ENCODE assay signal across 12 cellular contexts in genomic region chr1:243268284-243268653, GRCh38. TPM values are rescaled to one million over a fixed set of nuclear protein-coding genes. Genes with fewer than 3 reads are reported as not detected.
DNase-seq lines count a peak whose midpoint lies in the region; ATAC-seq and TF ChIP-seq lines count a peak whose summit lies in the region.
"Had no signal": no experiment of that assay in that cellular context is flagged by ENCODE, and none has a peak within 500 bp of the region (broad histone marks: within the 10 kb centered on the region; RNA-seq: fewer than 3 reads in every experiment).

No MANE protein-coding gene starts in this region.

- H3K9me3 ChIP-seq in PC-3 (ENCODE audit: low read length): no peaks in the 10 kb centered on the region
- no peaks in the 10 kb centered on the region for H3K9me3 ChIP-seq in neutrophil
- H3K9me3 ChIP-seq: suprapubic skin had no signal

- H3K36me3 ChIP-seq in PC-3 (ENCODE audit: low read depth, low read length): peaks cover 11% of the 10 kb centered on the region
- no peaks in the 10 kb centered on the region for H3K36me3 ChIP-seq in neutrophil

- peak; percentile 88 for ATAC-seq in PC-3
- no peak for ATAC-seq in HG02763 (IDR thresholded peaks at IDR 0.05; ENCODE audit: unreplicated experiment)
- ATAC-seq in naive thymus-derived CD8-positive, alpha-beta T cell: no peak
- no peak for ATAC-seq in HG03469 (IDR thresholded peaks at IDR 0.05; ENCODE audit: unreplicated experiment)

- peak overlapping the region; percentile 50 for H3K4me3 ChIP-seq in PC-3 (ENCODE audit: low read length)
- peak overlapping the region in 1 of 2 experiments; percentile 56 for H3K4me3 ChIP-seq in neutrophil (ENCODE audit: low read depth in 1 of 2, low read length in 1 of 2)
- H3K4me3 ChIP-seq: suprapubic skin had no signal

- peaks cover 13 to 46% (median 28%) of the 10 kb centered on the region in 4 donors for H3K4me1 Mint-ChIP-seq in naive thymus-derived CD8-positive, alpha-beta T cell

- no peak overlapping the region for H3K4me3 Mint-ChIP-seq in naive thymus-derived CD8-positive, alpha-beta T cell
- H3K4me3 Mint-ChIP-seq: activated CD4-positive, alpha-beta T cell treated with anti-CD3 and anti-CD28 coated beads, Interleukin-2, amount 10 ng/mL, durations not matched to agents 24 days and 14 days; brain had no signal

- H3K27me3 Mint-ChIP-seq in naive thymus-derived CD8-positive, alpha-beta T cell: no peaks in the 10 kb centered on the region
- H3K27me3 Mint-ChIP-seq: activated CD4-positive, alpha-beta T cell treated with anti-CD3 and anti-CD28 coated beads, Interleukin-2, amount 10 ng/mL, durations not matched to agents 24 days and 14 days; brain had no signal

- H3K36me3 Mint-ChIP-seq in naive thymus-derived CD8-positive, alpha-beta T cell: peaks cover 4 to 34% (median 9%) of the 10 kb centered on the region in 3 donors

- H3K9ac ChIP-seq in PC-3 (ENCODE audit: low read length): peak overlapping the region; percentile 42

- intact Hi-C loops in PC-3 (cut with micrococcal nuclease): loop anchor here (1.0 kb wide), 2 partner anchors 13 to 19 kb away; partner anchors contain the start of gene CEP170

- TF ChIP-seq CTCF in PC-3 (conservative IDR thresholded peaks at IDR 0.05; ENCODE audit: low read depth, low read length) (no peak), neutrophil (IDR thresholded peaks at IDR 0.05) (no peak)

- no peaks in the 10 kb centered on the region for H4K20me1 ChIP-seq in PC-3 (ENCODE audit: low read length)

- peak overlapping the region; percentile 73 for H3K4me2 ChIP-seq in PC-3 (ENCODE audit: low read length)

- H3K27me3 ChIP-seq in PC-3 (ENCODE audit: low read length): no peaks in the 10 kb centered on the region
- no peaks in the 10 kb centered on the region for H3K27me3 ChIP-seq in neutrophil
- H3K27me3 ChIP-seq: suprapubic skin had no signal

- POLR2A ChIA-PET in PC-3 (lab: Charles Lee; ENCODE audit: unreplicated experiment): no interaction called here
- POLR2A ChIA-PET in naive thymus-derived CD8-positive, alpha-beta T cell (lab: Charles Lee): no interaction called here

- H3K79me2 ChIP-seq in PC-3 (ENCODE audit: low read length): peaks cover 37% of the 10 kb centered on the region

- CTCF ChIA-PET in PC-3 (lab: Charles Lee): no interaction called here

- no TSS peak for BruUV-seq in PC-3 (replicated peaks; lab: Mats Ljungman, UMichigan)

- peak overlapping the region in 1 of 10 donors; percentile 18 for H3K27ac Mint-ChIP-seq in naive thymus-derived CD8-positive, alpha-beta T cell

- H3K9me3 Mint-ChIP-seq in naive thymus-derived CD8-positive, alpha-beta T cell: no peaks in the 10 kb centered on the region
- H3K9me3 Mint-ChIP-seq: activated CD4-positive, alpha-beta T cell treated with anti-CD3 and anti-CD28 coated beads, Interleukin-2, amount 10 ng/mL, durations not matched to agents 24 days and 14 days; brain had no signal

- DNase-seq in CD1c-positive myeloid dendritic cell (ENCODE audit: extremely low spot score): peak; percentile 74
- DNase-seq in PC-3: peak; percentile 99
- DNase-seq in epidermal melanocyte (ENCODE audit: insufficient read length, low spot score): peak; percentile 20
- no peak for DNase-seq in naive thymus-derived CD8-positive, alpha-beta T cell
- DNase-seq in ureter (ENCODE audit: low spot score): no peak
- DNase-seq: activated CD4-positive, alpha-beta T cell treated with anti-CD3 and anti-CD28 coated beads, Interleukin-2, amount 10 ng/mL, durations not matched to agents 24 days and 14 days; DND-41 had no signal

- H3K27ac ChIP-seq in PC-3 (ENCODE audit: low read length) (peak overlapping the region; percentile 87), neutrophil (peak overlapping the region; percentile 94)
- H3K27ac ChIP-seq: suprapubic skin had no signal

- H2AFZ ChIP-seq in PC-3 (ENCODE audit: low read length): peak overlapping the region; percentile 62

- peaks cover 18% of the 10 kb centered on the region for H3F3A ChIP-seq in PC-3 (ENCODE audit: low read length, unreplicated experiment)

- H3K4me1 ChIP-seq in PC-3 (ENCODE audit: insufficient read depth, low read length): peaks cover 46% of the 10 kb centered on the region
- peaks cover 73% of the 10 kb centered on the region in 2 experiments for H3K4me1 ChIP-seq in neutrophil (ENCODE audit: control insufficient read depth in 1 of 2, insufficient read depth in 1 of 2, low read depth in 1 of 2, low read length in 1 of 2)

- H3K9me2 ChIP-seq in PC-3 (replicated peaks; ENCODE audit: low read length): no peaks in the 10 kb centered on the region

RNA-seq across cellular contexts. Expression of gene SDCCAG8, which starts 12.4 kb away (rescaled TPM):
- total RNA-seq in PC-3 (2014; rRNA removed): 99.3 and 194 TPM in 2 replicates
- 10 to 100 TPM; 36.9 to 43.5 TPM for total RNA-seq in naive thymus-derived CD8-positive, alpha-beta T cell
- polyA plus RNA-seq in naive thymus-derived CD8-positive, alpha-beta T cell: 10 to 100 TPM; 26.1 to 32.1 (median 29.2) TPM
- total RNA-seq in ureter: 54.1 TPM

RNA-seq across cellular contexts. Expression of gene CEP170, which starts 13.2 kb away (rescaled TPM):
- total RNA-seq in PC-3 (2014; rRNA removed) (65.3 and 78.9 TPM in 2 replicates), ureter (40.8 TPM)
- 10 to 100 TPM; 44.5 to 48.6 TPM for total RNA-seq in naive thymus-derived CD8-positive, alpha-beta T cell
- 10 to 100 TPM in 2 of 3 donors, 1 to 10 TPM in 1; 6.8 to 11.3 (median 10.3) TPM for polyA plus RNA-seq in naive thymus-derived CD8-positive, alpha-beta T cell

Comparison
In these comparisons a context has a peak if more than half of its experiments do, and no peak if none do; other contexts are left out.
1. DNase-seq: peak in CD1c-positive myeloid dendritic cell (single experiment), PC-3 (single experiment) and epidermal melanocyte (single experiment); none in naive thymus-derived CD8-positive, alpha-beta T cell (0 of 10) and ureter (single experiment).